Comparison of ENCODE assay signal across 8 cellular contexts in the genomic region with DNA sequence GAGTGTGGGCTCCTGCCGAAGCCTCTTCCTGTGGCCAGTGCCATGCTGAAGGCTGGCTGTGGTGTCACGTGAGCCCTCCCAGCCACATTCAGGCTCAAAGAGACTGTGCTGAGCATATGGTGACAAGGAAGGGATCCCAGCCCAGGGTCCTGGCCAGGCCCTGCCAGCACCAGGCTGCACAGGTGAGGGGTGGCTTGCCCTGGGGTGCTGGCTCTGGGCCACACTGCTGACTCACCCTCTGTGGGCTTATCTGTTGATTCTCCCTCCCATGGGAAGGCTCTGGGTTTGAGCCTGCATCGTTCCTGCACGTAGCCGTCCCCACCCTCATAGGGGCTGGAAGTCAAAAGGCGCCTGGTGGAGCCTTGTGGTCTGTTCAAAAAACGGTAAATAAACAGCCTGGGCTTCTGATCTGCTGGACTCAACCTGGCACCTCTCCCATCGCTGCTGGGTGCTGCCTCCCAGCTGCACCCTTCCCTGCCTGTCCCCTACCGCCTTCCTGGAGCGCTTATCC. TPM values are rescaled to one million over a fixed set of nuclear protein-coding genes. Genes with fewer than 3 reads are reported as not detected.
DNase-seq lines count a peak whose midpoint lies in the region; ATAC-seq and TF ChIP-seq lines count a peak whose summit lies in the region.

No MANE protein-coding gene starts in this region.

- H3K4me3 ChIP-seq in left ventricle myocardium inferior = no peak overlapping the region

- peaks cover 27% of the 10 kb centered on the region for H3K4me1 Mint-ChIP-seq in WTC11
- H3K4me1 Mint-ChIP-seq in stimulated activated memory B cell treated with anti-CD40 and anti-IgM and Interleukin-4, amounts not matched to agents 10 μg/mL and 1 μg/mL and 100 μg/mL, for 72 hours = peaks cover 83% of the 10 kb centered on the region

- no peaks in the 10 kb centered on the region for H3K36me3 Mint-ChIP-seq in WTC11
- no peaks in the 10 kb centered on the region for H3K36me3 Mint-ChIP-seq in stimulated activated memory B cell treated with anti-CD40 and anti-IgM and Interleukin-4, amounts not matched to agents 10 μg/mL and 1 μg/mL and 100 μg/mL, for 72 hours

- H3K27ac ChIP-seq in left ventricle myocardium inferior (replicated peaks) = peak overlapping the region; percentile 94

- DNase-seq in AG08395 (ENCODE audit: low spot score) (peak; percentile 17), HS-27A (ENCODE audit: low read depth) (peak; percentile 20), WTC11 (ENCODE audit: low spot score) (no peak), left ventricle myocardium inferior (peak; percentile 49), Kasumi-1 (lab: John Stamatoyannopoulos, UW) (no peak)
- no peak for DNase-seq in activated CD4-positive, alpha-beta T cell treated with anti-CD3 and anti-CD28 coated beads, Interleukin-2, amount 50 U/mL, for 48 hours

- no peaks in the 10 kb centered on the region for H3K9me3 Mint-ChIP-seq in WTC11
- no peaks in the 10 kb centered on the region for H3K9me3 Mint-ChIP-seq in stimulated activated memory B cell treated with anti-CD40 and anti-IgM and Interleukin-4, amounts not matched to agents 10 μg/mL and 1 μg/mL and 100 μg/mL, for 72 hours

- TF ChIP-seq CTCF in WTC11 (IDR thresholded peaks at IDR 0.05) (no peak), left ventricle myocardium inferior (IDR thresholded peaks at IDR 0.05; ENCODE audit: borderline replicate concordance) (no peak)

- CTCF ChIA-PET in WTC11 (lab: Charles Lee) = interaction anchor here (1.1 kb wide), 1 partner anchor 32 kb away, joined by 5 read pairs; a partner anchor contains a TSS

- no peaks in the 10 kb centered on the region for H3K9me3 ChIP-seq in left ventricle myocardium inferior (replicated peaks)

- H3K27me3 Mint-ChIP-seq in WTC11 (ENCODE audit: low read depth) = no peaks in the 10 kb centered on the region
- H3K27me3 Mint-ChIP-seq in stimulated activated memory B cell treated with anti-CD40 and anti-IgM and Interleukin-4, amounts not matched to agents 10 μg/mL and 1 μg/mL and 100 μg/mL, for 72 hours = no peaks in the 10 kb centered on the region

- POLR2A ChIA-PET in WTC11 (lab: Charles Lee) = no interaction called here

- peaks cover 97% of the 10 kb centered on the region for H3K4me1 ChIP-seq in left ventricle myocardium inferior

- intact Hi-C loops in left ventricle myocardium inferior (cut with micrococcal nuclease) = no loop called here

- no peak overlapping the region for H3K4me3 Mint-ChIP-seq in WTC11
- H3K4me3 Mint-ChIP-seq in stimulated activated memory B cell treated with anti-CD40 and anti-IgM and Interleukin-4, amounts not matched to agents 10 μg/mL and 1 μg/mL and 100 μg/mL, for 72 hours = no peak overlapping the region

- ATAC-seq in WTC11 (no peak), HG02885 (IDR thresholded peaks at IDR 0.05; ENCODE audit: poor library complexity, unreplicated experiment) (no peak)
- peak; percentile 31 for ATAC-seq in stimulated activated memory B cell treated with anti-CD40 and anti-IgM and Interleukin-4, amounts not matched to agents 10 μg/mL and 1 μg/mL and 100 μg/mL, for 72 hours

- H3K36me3 ChIP-seq in left ventricle myocardium inferior = no peaks in the 10 kb centered on the region

- H3K27ac Mint-ChIP-seq in WTC11 = peak overlapping the region; percentile 95
- peak overlapping the region; percentile 76 for H3K27ac Mint-ChIP-seq in stimulated activated memory B cell treated with anti-CD40 and anti-IgM and Interleukin-4, amounts not matched to agents 10 μg/mL and 1 μg/mL and 100 μg/mL, for 72 hours

- H3K27me3 ChIP-seq in left ventricle myocardium inferior (ENCODE audit: low read depth) = no peaks in the 10 kb centered on the region

TF ChIP-seq in WTC11, 78 proteins besides CTCF, POLR2A, EP300 and RAD21:
- no peak for TF ChIP-seq ZNF263 (CRISPR knock-in tag; IDR thresholded peaks at IDR 0.05; ENCODE audit: low read depth)
- TF ChIP-seq, protein P1, sequence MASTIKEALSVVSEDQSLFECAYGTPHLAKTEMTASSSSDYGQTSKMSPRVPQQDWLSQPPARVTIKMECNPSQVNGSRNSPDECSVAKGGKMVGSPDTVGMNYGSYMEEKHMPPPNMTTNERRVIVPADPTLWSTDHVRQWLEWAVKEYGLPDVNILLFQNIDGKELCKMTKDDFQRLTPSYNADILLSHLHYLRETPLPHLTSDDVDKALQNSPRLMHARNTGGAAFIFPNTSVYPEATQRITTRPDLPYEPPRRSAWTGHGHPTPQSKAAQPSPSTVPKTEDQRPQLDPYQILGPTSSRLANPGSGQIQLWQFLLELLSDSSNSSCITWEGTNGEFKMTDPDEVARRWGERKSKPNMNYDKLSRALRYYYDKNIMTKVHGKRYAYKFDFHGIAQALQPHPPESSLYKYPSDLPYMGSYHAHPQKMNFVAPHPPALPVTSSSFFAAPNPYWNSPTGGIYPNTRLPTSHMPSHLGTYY (CRISPR knock-in tag; IDR thresholded peaks at IDR 0.05) = no peak
- TF ChIP-seq, protein P2, sequence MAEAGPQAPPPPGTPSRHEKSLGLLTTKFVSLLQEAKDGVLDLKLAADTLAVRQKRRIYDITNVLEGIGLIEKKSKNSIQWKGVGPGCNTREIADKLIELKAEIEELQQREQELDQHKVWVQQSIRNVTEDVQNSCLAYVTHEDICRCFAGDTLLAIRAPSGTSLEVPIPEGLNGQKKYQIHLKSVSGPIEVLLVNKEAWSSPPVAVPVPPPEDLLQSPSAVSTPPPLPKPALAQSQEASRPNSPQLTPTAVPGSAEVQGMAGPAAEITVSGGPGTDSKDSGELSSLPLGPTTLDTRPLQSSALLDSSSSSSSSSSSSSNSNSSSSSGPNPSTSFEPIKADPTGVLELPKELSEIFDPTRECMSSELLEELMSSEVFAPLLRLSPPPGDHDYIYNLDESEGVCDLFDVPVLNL (CRISPR knock-in tag; IDR thresholded peaks at IDR 0.05; ENCODE audit: borderline replicate concordance, low read depth) = no peak
- TF ChIP-seq GRHL2 (CRISPR knock-in tag; IDR thresholded peaks at IDR 0.05; ENCODE audit: insufficient replicate concordance, severe bottlenecking) = no peak
- TF ChIP-seq, protein P3, sequence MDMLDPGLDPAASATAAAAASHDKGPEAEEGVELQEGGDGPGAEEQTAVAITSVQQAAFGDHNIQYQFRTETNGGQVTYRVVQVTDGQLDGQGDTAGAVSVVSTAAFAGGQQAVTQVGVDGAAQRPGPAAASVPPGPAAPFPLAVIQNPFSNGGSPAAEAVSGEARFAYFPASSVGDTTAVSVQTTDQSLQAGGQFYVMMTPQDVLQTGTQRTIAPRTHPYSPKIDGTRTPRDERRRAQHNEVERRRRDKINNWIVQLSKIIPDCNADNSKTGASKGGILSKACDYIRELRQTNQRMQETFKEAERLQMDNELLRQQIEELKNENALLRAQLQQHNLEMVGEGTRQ (CRISPR knock-in tag; IDR thresholded peaks at IDR 0.05) = no peak
- TF ChIP-seq, protein P4, sequence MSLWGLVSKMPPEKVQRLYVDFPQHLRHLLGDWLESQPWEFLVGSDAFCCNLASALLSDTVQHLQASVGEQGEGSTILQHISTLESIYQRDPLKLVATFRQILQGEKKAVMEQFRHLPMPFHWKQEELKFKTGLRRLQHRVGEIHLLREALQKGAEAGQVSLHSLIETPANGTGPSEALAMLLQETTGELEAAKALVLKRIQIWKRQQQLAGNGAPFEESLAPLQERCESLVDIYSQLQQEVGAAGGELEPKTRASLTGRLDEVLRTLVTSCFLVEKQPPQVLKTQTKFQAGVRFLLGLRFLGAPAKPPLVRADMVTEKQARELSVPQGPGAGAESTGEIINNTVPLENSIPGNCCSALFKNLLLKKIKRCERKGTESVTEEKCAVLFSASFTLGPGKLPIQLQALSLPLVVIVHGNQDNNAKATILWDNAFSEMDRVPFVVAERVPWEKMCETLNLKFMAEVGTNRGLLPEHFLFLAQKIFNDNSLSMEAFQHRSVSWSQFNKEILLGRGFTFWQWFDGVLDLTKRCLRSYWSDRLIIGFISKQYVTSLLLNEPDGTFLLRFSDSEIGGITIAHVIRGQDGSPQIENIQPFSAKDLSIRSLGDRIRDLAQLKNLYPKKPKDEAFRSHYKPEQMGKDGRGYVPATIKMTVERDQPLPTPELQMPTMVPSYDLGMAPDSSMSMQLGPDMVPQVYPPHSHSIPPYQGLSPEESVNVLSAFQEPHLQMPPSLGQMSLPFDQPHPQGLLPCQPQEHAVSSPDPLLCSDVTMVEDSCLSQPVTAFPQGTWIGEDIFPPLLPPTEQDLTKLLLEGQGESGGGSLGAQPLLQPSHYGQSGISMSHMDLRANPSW (CRISPR knock-in tag; conservative IDR thresholded peaks at IDR 0.05; ENCODE audit: low read depth) = no peak
- TF ChIP-seq NFATC4 (CRISPR knock-in tag; IDR thresholded peaks at IDR 0.05) = no peak
TF ChIP-seq in WTC11: peak in this region for 0.

RNA-seq across cellular contexts. Expression of a gene that starts 31.1 kb away (rescaled TPM):
- total RNA-seq in WTC11 (2021) (120 to 131 TPM (median 123 TPM) in 3 replicates), left ventricle myocardium inferior (156 TPM)

RNA-seq across cellular contexts. Expression of a gene that starts 47.7 kb away (rescaled TPM):
- total RNA-seq in WTC11 (2021) = 67.6 to 72.6 TPM (median 69.6 TPM) in 3 replicates
- 30.5 TPM for total RNA-seq in left ventricle myocardium inferior

Comparison
In these comparisons a context has a peak if more than half of its experiments do, and no peak if none do; other contexts are left out.
1. DNase-seq: peak in AG08395 (single experiment), HS-27A (single experiment) and left ventricle myocardium inferior (single experiment); none in WTC11 (single experiment), activated CD4-positive, alpha-beta T cell treated with anti-CD3 and anti-CD28 coated beads, Interleukin-2, amount 50 U/mL, for 48 hours (0 of 2) and Kasumi-1 (0 of 2).